20 cellular contexts compared by ENCODE assay signal in the genomic region with DNA sequence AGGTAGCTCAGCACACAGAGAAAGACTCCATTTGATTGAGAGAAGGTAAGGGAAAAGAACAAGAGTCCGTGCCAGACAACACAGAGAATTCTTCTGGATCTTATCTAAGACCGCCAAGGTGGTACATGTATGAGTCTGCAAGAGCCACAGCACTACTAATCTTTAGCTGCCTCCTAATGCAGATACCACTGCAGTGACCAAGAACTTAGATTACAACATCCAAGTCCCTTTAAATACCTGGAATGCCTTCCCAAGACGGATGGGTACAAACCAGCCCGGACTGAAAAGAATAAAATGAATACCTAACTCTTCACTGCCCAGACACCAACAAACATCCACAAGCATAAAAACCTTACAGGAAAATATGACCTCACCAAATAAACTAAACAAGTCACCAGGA. TPM values are rescaled to one million over a fixed set of nuclear protein-coding genes. Genes with fewer than 3 reads are reported as not detected.
DNase-seq lines count a peak whose midpoint lies in the region; ATAC-seq and TF ChIP-seq lines count a peak whose summit lies in the region.
"Had no signal": no experiment of that assay in that cellular context is flagged by ENCODE, and none has a peak within 500 bp of the region (broad histone marks: within the 10 kb centered on the region; RNA-seq: fewer than 3 reads in every experiment).

No MANE protein-coding gene starts in this region.

- no peak overlapping the region for H4K12ac ChIP-seq in trophoblast cell (ENCODE audit: low read depth, low read length)

- H3F3A ChIP-seq in GM23338 (replicated peaks; ENCODE audit: low read depth): no peaks in the 10 kb centered on the region

- H3K27ac ChIP-seq in GM23338 (ENCODE audit: low read depth) (no peak overlapping the region), mesendoderm (ENCODE audit: low read depth, low read length) (no peak overlapping the region), trophoblast cell (ENCODE audit: low read depth, low read length) (peak overlapping the region; percentile 10), suprapubic skin (no peak overlapping the region)
- H3K27ac ChIP-seq: BLaER1 treated with 17β-estradiol and CSF1 and Interleukin-3, amounts not matched to agents 10 nM and 100 nM; GM23248 had no signal

- H3K9me3 ChIP-seq in trophoblast cell (ENCODE audit: insufficient read depth, low read depth, low read length) (no peaks in the 10 kb centered on the region), suprapubic skin (no peaks in the 10 kb centered on the region)

- no CpG with 5 or more reads among the region's 4 CpGs for WGBS in mesendoderm (ENCODE audit: extremely low coverage, insufficient coverage, low lambda C conversion rate)
- WGBS in trophoblast cell (ENCODE audit: extremely low coverage, insufficient coverage, insufficient read length): no CpG with 5 or more reads among the region's 4 CpGs
- 76% methylated on average over 4 of the region's 4 CpGs for WGBS in suprapubic skin

- H2BK15ac ChIP-seq in mesendoderm (replicated peaks; ENCODE audit: low read depth): no peak overlapping the region

- no peak overlapping the region for H3K4me2 ChIP-seq in GM23338
- H3K4me2 ChIP-seq in mesendoderm (ENCODE audit: low read length): no peak overlapping the region
- no peak overlapping the region for H3K4me2 ChIP-seq in trophoblast cell (ENCODE audit: low read length)
- H3K4me2 ChIP-seq: BLaER1 treated with 17β-estradiol and CSF1 and Interleukin-3, amounts not matched to agents 10 nM and 100 nM had no signal

- H3K4me1 ChIP-seq in GM23338 (ENCODE audit: insufficient read depth) (no peaks in the 10 kb centered on the region), mesendoderm (ENCODE audit: control insufficient read depth, low read depth, low read length) (no peaks in the 10 kb centered on the region), trophoblast cell (ENCODE audit: control insufficient read depth in 1 of 2, insufficient read depth in 2 of 2, low read length in 2 of 2) (peaks cover 5 to 10% of the 10 kb centered on the region in 2 experiments), suprapubic skin (no peaks in the 10 kb centered on the region)
- H3K4me1 ChIP-seq: BLaER1 treated with 17β-estradiol and CSF1 and Interleukin-3, amounts not matched to agents 10 nM and 100 nM had no signal

- H3K4me3 ChIP-seq in GM23338: no peak overlapping the region
- H3K4me3 ChIP-seq in mesendoderm (ENCODE audit: low read length): no peak overlapping the region
- no peak overlapping the region for H3K4me3 ChIP-seq in trophoblast cell (ENCODE audit: low read depth, low read length)
- no peak overlapping the region for H3K4me3 ChIP-seq in suprapubic skin
- H3K4me3 ChIP-seq: BLaER1 treated with 17β-estradiol and CSF1 and Interleukin-3, amounts not matched to agents 10 nM and 100 nM; GM12878; GM23248 had no signal

- intact Hi-C loops in dendritic cell treated with granulocyte-macrophage colony-stimulating factor and Interleukin-4, amounts not matched to agents 40 ng/mL and 50 ng/mL, for 4 days (cut with micrococcal nuclease): no loop called here
- intact Hi-C loops in left ventricle myocardium superior (cut with micrococcal nuclease): no loop called here

- H3K4me3 Mint-ChIP-seq in GM23338: no peak overlapping the region
- H3K4me3 Mint-ChIP-seq in dendritic cell treated with granulocyte-macrophage colony-stimulating factor and Interleukin-4, amounts not matched to agents 40 ng/mL and 50 ng/mL, for 4 days: no peak overlapping the region
- H3K4me3 Mint-ChIP-seq: B cell; CD4-positive, CD25-positive, alpha-beta regulatory T cell; CD8-positive, alpha-beta memory T cell; H9 had no signal

- no peak overlapping the region for H3K27ac Mint-ChIP-seq in GM23338
- peak overlapping the region; percentile 1 for H3K27ac Mint-ChIP-seq in dendritic cell treated with granulocyte-macrophage colony-stimulating factor and Interleukin-4, amounts not matched to agents 40 ng/mL and 50 ng/mL, for 4 days
- H3K27ac Mint-ChIP-seq: B cell; CD4-positive, CD25-positive, alpha-beta regulatory T cell; CD8-positive, alpha-beta memory T cell; H9 had no signal

- H3K56ac ChIP-seq in mesendoderm (ENCODE audit: low read length): no peak overlapping the region

- H3K27me3 Mint-ChIP-seq in GM23338 (ENCODE audit: insufficient read depth, low read depth, poor library complexity): no peaks in the 10 kb centered on the region
- no peaks in the 10 kb centered on the region for H3K27me3 Mint-ChIP-seq in dendritic cell treated with granulocyte-macrophage colony-stimulating factor and Interleukin-4, amounts not matched to agents 40 ng/mL and 50 ng/mL, for 4 days
- H3K27me3 Mint-ChIP-seq: B cell; CD4-positive, CD25-positive, alpha-beta regulatory T cell; CD8-positive, alpha-beta memory T cell had no signal

- H3K9ac ChIP-seq in mesendoderm (ENCODE audit: low read length): no peak overlapping the region
- no peak overlapping the region for H3K9ac ChIP-seq in trophoblast cell (ENCODE audit: low read length)
- H3K9ac ChIP-seq: BLaER1 treated with 17β-estradiol and CSF1 and Interleukin-3, amounts not matched to agents 10 nM and 100 nM; GM23248 had no signal

- TF ChIP-seq EP300 in suprapubic skin (IDR thresholded peaks at IDR 0.05): no peak

- no peak overlapping the region for H4K91ac ChIP-seq in trophoblast cell (ENCODE audit: low read depth, low read length)

- ATAC-seq in GM23338 (no peak), GM18861 (IDR thresholded peaks at IDR 0.05; ENCODE audit: unreplicated experiment) (no peak), left ventricle myocardium superior (no peak)
- ATAC-seq: GM12878 had no signal

- H4K8ac ChIP-seq in mesendoderm (ENCODE audit: low read depth, low read length) (no peak overlapping the region), trophoblast cell (ENCODE audit: low read depth, low read length) (no peak overlapping the region)

- H2AK5ac ChIP-seq in mesendoderm (ENCODE audit: low read length) (no peak overlapping the region), trophoblast cell (ENCODE audit: low read length) (no peak overlapping the region)

- no peaks in the 10 kb centered on the region for H3K36me3 Mint-ChIP-seq in GM23338 (ENCODE audit: low read depth)
- peaks cover 74% of the 10 kb centered on the region for H3K36me3 Mint-ChIP-seq in dendritic cell treated with granulocyte-macrophage colony-stimulating factor and Interleukin-4, amounts not matched to agents 40 ng/mL and 50 ng/mL, for 4 days (ENCODE audit: low read depth)
- H3K36me3 Mint-ChIP-seq: CD4-positive, CD25-positive, alpha-beta regulatory T cell; CD8-positive, alpha-beta memory T cell had no signal

- no peak overlapping the region for H2BK12ac ChIP-seq in trophoblast cell (ENCODE audit: low read length)

- H2AFZ ChIP-seq in GM23338 (no peak overlapping the region), trophoblast cell (ENCODE audit: insufficient read depth, low read length, poor library complexity) (no peak overlapping the region)
- H2AFZ ChIP-seq: GM23248 had no signal

- H3K79me1 ChIP-seq in mesendoderm (ENCODE audit: low read length) (no peaks in the 10 kb centered on the region), trophoblast cell (ENCODE audit: low read length) (peaks cover 5% of the 10 kb centered on the region)

- no peaks in the 10 kb centered on the region for H3K36me3 ChIP-seq in GM23338 (ENCODE audit: insufficient read depth)
- no peaks in the 10 kb centered on the region for H3K36me3 ChIP-seq in mesendoderm (ENCODE audit: control insufficient read depth, insufficient read depth, low read length)
- no peaks in the 10 kb centered on the region for H3K36me3 ChIP-seq in trophoblast cell (ENCODE audit: control insufficient read depth in 1 of 2, insufficient read depth in 2 of 2, low read length in 2 of 2)
- H3K36me3 ChIP-seq in suprapubic skin: no peaks in the 10 kb centered on the region

- TF ChIP-seq CTCF in GM23338 (conservative IDR thresholded peaks at IDR 0.05; ENCODE audit: low read depth in 2 of 2): no peak
- no peak for TF ChIP-seq CTCF in suprapubic skin (IDR thresholded peaks at IDR 0.05)

- TF ChIP-seq POLR2A in suprapubic skin (IDR thresholded peaks at IDR 0.05): no peak

- peak; percentile 6 for DNase-seq in GM23338 (ENCODE audit: low spot score)
- peak; percentile 19 for DNase-seq in mesendoderm
- peak; percentile 69 to 91 for DNase-seq in trophoblast cell
- no peak for DNase-seq in left ventricle myocardium superior
- DNase-seq in suprapubic skin (ENCODE audit: low spot score in 2 of 2): no peak
- DNase-seq: CD4-positive, CD25-positive, alpha-beta regulatory T cell; CD8-positive, alpha-beta memory T cell; COR-L47; DMS 273 treated with DMSO at 0.1 percent for 48 hours; DMS53; DND-41; EL; GM23248; H9 had no signal

- H2BK5ac ChIP-seq in mesendoderm (ENCODE audit: low read length) (no peak overlapping the region), trophoblast cell (ENCODE audit: low read depth, low read length, poor library complexity) (peak overlapping the region; percentile 3)

- H3K18ac ChIP-seq in mesendoderm (ENCODE audit: low read length) (no peak overlapping the region), trophoblast cell (ENCODE audit: low read length) (no peak overlapping the region)

- H3K79me2 ChIP-seq in GM23338 (replicated peaks; ENCODE audit: insufficient read depth): no peaks in the 10 kb centered on the region
- no peaks in the 10 kb centered on the region for H3K79me2 ChIP-seq in mesendoderm (ENCODE audit: control insufficient read depth, insufficient read depth, low read length)
- H3K79me2 ChIP-seq in trophoblast cell (ENCODE audit: control insufficient read depth, insufficient read depth, low read length, poor library complexity): no peaks in the 10 kb centered on the region

- no peaks in the 10 kb centered on the region; the same call in 1 of the 2 replicates for H3K9me2 ChIP-seq in GM23338 (ENCODE audit: insufficient read depth)

- H3K23ac ChIP-seq in mesendoderm (ENCODE audit: low read length) (no peak overlapping the region), trophoblast cell (ENCODE audit: low read length) (no peak overlapping the region)

- H3K4me1 Mint-ChIP-seq in GM23338: no peaks in the 10 kb centered on the region
- peaks cover 72% of the 10 kb centered on the region for H3K4me1 Mint-ChIP-seq in dendritic cell treated with granulocyte-macrophage colony-stimulating factor and Interleukin-4, amounts not matched to agents 40 ng/mL and 50 ng/mL, for 4 days (ENCODE audit: low read depth)
- H3K4me1 Mint-ChIP-seq: B cell; CD4-positive, CD25-positive, alpha-beta regulatory T cell; CD8-positive, alpha-beta memory T cell; H9 had no signal

- H3K4ac ChIP-seq in mesendoderm (ENCODE audit: low read depth, low read length) (no peak overlapping the region), trophoblast cell (ENCODE audit: low read depth, low read length) (no peak overlapping the region)

- no peaks in the 10 kb centered on the region for H4K20me1 ChIP-seq in GM23338 (replicated peaks; ENCODE audit: insufficient read depth)

- H2BK120ac ChIP-seq in mesendoderm (ENCODE audit: low read depth, low read length): no peak overlapping the region
- no peak overlapping the region for H2BK120ac ChIP-seq in trophoblast cell (ENCODE audit: insufficient read depth, low read length, poor library complexity)

- H3K27me3 ChIP-seq in GM23338 (ENCODE audit: insufficient read depth) (no peaks in the 10 kb centered on the region), mesendoderm (ENCODE audit: insufficient read depth, low read length, poor library complexity) (no peaks in the 10 kb centered on the region), trophoblast cell (ENCODE audit: insufficient read depth, low read length) (no peaks in the 10 kb centered on the region), suprapubic skin (no peaks in the 10 kb centered on the region)
- H3K27me3 ChIP-seq: BLaER1 treated with 17β-estradiol and CSF1 and Interleukin-3, amounts not matched to agents 10 nM and 100 nM had no signal

- H3K14ac ChIP-seq in trophoblast cell (ENCODE audit: low read length): no peak overlapping the region

- H4K5ac ChIP-seq in mesendoderm (ENCODE audit: low read length): no peak overlapping the region

- peaks cover 6% of the 10 kb centered on the region; the same call in 1 of the 3 replicates for H3K9me3 Mint-ChIP-seq in GM23338
- H3K9me3 Mint-ChIP-seq in dendritic cell treated with granulocyte-macrophage colony-stimulating factor and Interleukin-4, amounts not matched to agents 40 ng/mL and 50 ng/mL, for 4 days: peaks cover 20% of the 10 kb centered on the region

RNA-seq across cellular contexts. Expression of gene TFEC, which starts 33.3 kb away (rescaled TPM):
- total RNA-seq in GM23338 (2014; rRNA removed; shearing (Covaris generic)): 0.04 TPM in 1 of 2 replicates, not detected in the other
- not detected in 2 replicates for polyA plus RNA-seq in GM23338 (2016; fragmentation: Nextera tagmentation; extraction: Ambion mirVana)
- not detected for polyA plus RNA-seq in mesendoderm (2013, experiment 1 of 2)
- polyA plus RNA-seq in mesendoderm (2013, experiment 2 of 2): 0.01 TPM
- polyA plus RNA-seq in trophoblast cell (2013): 0.08 and 0.19 TPM in 2 replicates
- total RNA-seq in left ventricle myocardium superior (2.0 TPM), suprapubic skin (under 1 TPM; 0.30 to 0.72 (median 0.36) TPM)
- total RNA-seq: G401, GM23248, H9 had no signal
- polyA plus RNA-seq: CD4-positive, CD25-positive, alpha-beta regulatory T cell; CD8-positive, alpha-beta memory T cell; GM23248 had no signal

Comparison
In these comparisons a context has a peak if more than half of its experiments do, and no peak if none do; other contexts are left out.
1. DNase-seq: peak in GM23338 (single experiment), mesendoderm (single experiment) and trophoblast cell (2 of 2); none in left ventricle myocardium superior (single experiment) and suprapubic skin (0 of 2).